In genomic region chr22:20857838-20858614, GRCh38 we compare ENCODE assay signal across 8 cellular contexts. TPM values are rescaled to one million over a fixed set of nuclear protein-coding genes. Genes with fewer than 3 reads are reported as not detected.
DNase-seq lines count a peak whose midpoint lies in the region; ATAC-seq and TF ChIP-seq lines count a peak whose summit lies in the region.

No MANE protein-coding gene starts in this region.

- H3K4me3 ChIP-seq in NB4 (ENCODE audit: low read depth, low read length) (peak overlapping the region; percentile 83), left ventricle myocardium inferior (peak overlapping the region; percentile 90), upper lobe of left lung (peak overlapping the region; percentile 70 to 90 (median 86))

- peak; percentile 85 for DNase-seq in GM10266 (ENCODE audit: extremely low spot score)
- peak; percentile 90 for DNase-seq in NB4 (ENCODE audit: low read depth)
- DNase-seq in T follicular helper cell (ENCODE audit: low read depth): peak; percentile 68
- peak; percentile 88 for DNase-seq in amniotic epithelial cell (ENCODE audit: low read depth)
- DNase-seq in left ventricle myocardium inferior: peak; percentile 85
- DNase-seq in posterior vena cava (ENCODE audit: low spot score): peak; percentile 95
- DNase-seq in upper lobe of left lung: peak; percentile 90 to 95

- H3K27ac ChIP-seq in left ventricle myocardium inferior (replicated peaks) (peak overlapping the region; percentile 94), upper lobe of left lung (peak overlapping the region; percentile 89 to 97 (median 92))

- H3K27me3 ChIP-seq in left ventricle myocardium inferior (ENCODE audit: low read depth) (no peaks in the 10 kb centered on the region), upper lobe of left lung (no peaks in the 10 kb centered on the region)

- TF ChIP-seq EP300 in upper lobe of left lung (IDR thresholded peaks at IDR 0.05): no peak

- TF ChIP-seq CTCF in GM10266 (IDR thresholded peaks at IDR 0.05; ENCODE audit: control insufficient read depth, insufficient read depth, low read depth, missing control alignments) (no peak), NB4 (IDR thresholded peaks at IDR 0.05; ENCODE audit: low read depth, low read length) (no peak), left ventricle myocardium inferior (IDR thresholded peaks at IDR 0.05; ENCODE audit: borderline replicate concordance) (no peak), upper lobe of left lung (IDR thresholded peaks at IDR 0.05) (no peak)

- peak; percentile 43 for ATAC-seq in HG02571 (IDR thresholded peaks at IDR 0.05; ENCODE audit: unreplicated experiment)
- ATAC-seq in upper lobe of left lung (ENCODE audit: low FRiP score in 2 of 2): peak; percentile 74 to 89

- no peaks in the 10 kb centered on the region for H3K9me3 ChIP-seq in left ventricle myocardium inferior (replicated peaks)
- H3K9me3 ChIP-seq in upper lobe of left lung: no peaks in the 10 kb centered on the region

- peaks cover 6% of the 10 kb centered on the region for H3K36me3 ChIP-seq in left ventricle myocardium inferior
- H3K36me3 ChIP-seq in upper lobe of left lung: peaks cover 0 to 2% (median 0%) of the 10 kb centered on the region in 4 donors

- TF ChIP-seq POLR2A in NB4 (IDR thresholded peaks at IDR 0.05; ENCODE audit: extremely low read depth, insufficient read length): no peak
- no peak for TF ChIP-seq POLR2A in upper lobe of left lung (IDR thresholded peaks at IDR 0.05)

- intact Hi-C loops in left ventricle myocardium inferior (cut with micrococcal nuclease) (no loop called here), posterior vena cava (cut with DNase I) (no loop called here)

- peaks cover 64% of the 10 kb centered on the region for H3K4me1 ChIP-seq in left ventricle myocardium inferior
- H3K4me1 ChIP-seq in upper lobe of left lung: peaks cover 26 to 61% (median 42%) of the 10 kb centered on the region in 4 donors

- WGBS in upper lobe of left lung, 2 donors: 2% methylated on average over 25 to 27 of the region's 38 CpGs

RNA-seq across cellular contexts. Expression of gene PI4KA, which starts 0.6 kb away (rescaled TPM):
- total RNA-seq in left ventricle myocardium inferior (40.5 TPM), posterior vena cava (10 to 100 TPM; 83.9 to 97.9 TPM), upper lobe of left lung (100 to 1,000 TPM in 2 of 6 donors, 10 to 100 TPM in 4; 68.6 to 251 (median 89.5) TPM)

RNA-seq across cellular contexts. Expression of gene SNAP29, which starts 0.8 kb away (rescaled TPM):
- total RNA-seq in left ventricle myocardium inferior (25.8 TPM), posterior vena cava (10 to 100 TPM; 22.9 to 25.5 TPM), upper lobe of left lung (10 to 100 TPM; 10.2 to 28.3 (median 19.8) TPM)

RNA-seq across cellular contexts. Expression of gene CRKL, which starts 59.2 kb away (rescaled TPM):
- 52.6 TPM for total RNA-seq in left ventricle myocardium inferior
- 10 to 100 TPM; 36.7 to 37.5 TPM for total RNA-seq in posterior vena cava
- 10 to 100 TPM; 35.6 to 65.4 (median 53.4) TPM for total RNA-seq in upper lobe of left lung

Comparison
In these comparisons a context has a peak if more than half of its experiments do, and no peak if none do; other contexts are left out.
1. Peak in every context shown above with its lines: DNase-seq, ATAC-seq, H3K4me3 ChIP-seq and H3K27ac ChIP-seq.